In the genomic region with DNA sequence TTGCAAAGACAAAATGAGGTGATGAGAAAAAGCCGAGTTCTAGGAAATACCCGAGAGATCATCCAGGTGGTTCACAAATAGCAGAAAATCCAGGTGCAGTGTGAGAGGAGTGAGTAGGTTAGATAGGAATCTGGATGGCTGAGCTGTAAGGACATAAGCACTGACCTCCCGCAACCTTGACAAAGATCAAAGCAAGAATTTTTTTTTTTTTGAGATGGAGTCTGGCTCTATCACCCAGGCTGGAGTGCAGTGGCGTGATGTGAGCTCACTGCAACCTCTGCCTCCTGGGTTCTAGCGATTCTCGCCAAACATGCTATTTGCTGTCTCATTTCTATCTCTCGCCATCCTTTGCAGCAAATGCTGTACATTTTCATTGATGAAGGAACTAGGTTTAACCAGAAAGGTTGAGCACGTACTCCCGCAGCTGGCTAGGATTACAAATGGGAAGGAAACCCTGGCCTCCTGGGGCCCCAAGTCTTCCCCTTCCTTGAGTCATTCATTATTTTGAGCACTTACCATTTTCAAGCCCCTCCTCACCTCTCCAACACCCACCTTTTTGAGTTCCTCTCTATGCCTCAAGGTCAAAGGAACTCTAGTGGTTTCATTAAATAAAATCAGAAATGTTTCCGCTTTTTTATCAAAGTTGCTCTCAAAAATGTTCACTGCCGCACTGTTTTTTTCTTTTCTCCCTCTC, we compare ENCODE assay signal across 1 cellular context.
TF ChIP-seq lines count a peak whose summit lies in the region.

No MANE protein-coding gene starts in this region.

TF ChIP-seq in HepG2, 621 proteins besides CTCF, POLR2A, EP300 and RAD21 (continued from another document and continues in another):
- TF ChIP-seq SRY (CRISPR knock-in tag; IDR thresholded peaks at IDR 0.05) (no peak), PTBP1 (IDR thresholded peaks at IDR 0.05; ENCODE audit: low read depth, low read length, poor library complexity, severe bottlenecking) (no peak), SALL1 (CRISPR knock-in tag; IDR thresholded peaks at IDR 0.05) (peak; percentile 48), RARA (CRISPR knock-in tag; IDR thresholded peaks at IDR 0.05) (peak; percentile 64), NR2F1 (CRISPR knock-in tag; IDR thresholded peaks at IDR 0.05) (peak; percentile 29 to 88; a peak in 3 of 4 replicates), MIXL1 (CRISPR knock-in tag; IDR thresholded peaks at IDR 0.05) (no peak), ZNF180 (CRISPR knock-in tag; IDR thresholded peaks at IDR 0.05; ENCODE audit: borderline replicate concordance, low read depth) (no peak), ZBTB7B (CRISPR knock-in tag; IDR thresholded peaks at IDR 0.05) (0 out of 2 replicates have a peak, but pooled peaks have one; percentile 23), BCL6 (CRISPR knock-in tag; IDR thresholded peaks at IDR 0.05) (peak; percentile 44), SRSF4 (IDR thresholded peaks at IDR 0.05; ENCODE audit: low read depth, low read length, poor library complexity, severe bottlenecking) (no peak), HNF4A (CRISPR knock-in tag; IDR thresholded peaks at IDR 0.05) (peak; percentile 22; the same call in 1 of the 2 replicates), ZNF30 (CRISPR knock-in tag; IDR thresholded peaks at IDR 0.05) (no peak), ZNF121 (CRISPR knock-in tag; IDR thresholded peaks at IDR 0.05) (no peak), THYN1 (CRISPR knock-in tag; IDR thresholded peaks at IDR 0.05; ENCODE audit: borderline replicate concordance, low read depth) (no peak), SOX6 (IDR thresholded peaks at IDR 0.05) (no peak), SOX6 (CRISPR knock-in tag; IDR thresholded peaks at IDR 0.05) (no peak), SOX13 (IDR thresholded peaks at IDR 0.05) (no peak), SOX13 (CRISPR knock-in tag; conservative IDR thresholded peaks at IDR 0.05 in 1 of 2, IDR thresholded peaks at IDR 0.05 in 1 of 2) (0 out of 4 replicates have a peak, but pooled peaks of 1 of the 2 experiments have one; percentile 5), XRCC5 (optimal IDR thresholded peaks at IDR 0.05; ENCODE audit: low read length) (no peak), MZF1 (CRISPR knock-in tag; IDR thresholded peaks at IDR 0.05; ENCODE audit: borderline replicate concordance) (no peak), ZNF557 (CRISPR knock-in tag; IDR thresholded peaks at IDR 0.05) (no peak), IKZF4 (CRISPR knock-in tag; IDR thresholded peaks at IDR 0.05; ENCODE audit: borderline replicate concordance, low read depth, not compliant biosample characterization) (no peak), DNMT1 (CRISPR knock-in tag; IDR thresholded peaks at IDR 0.05) (no peak), ZNF510 (CRISPR knock-in tag; IDR thresholded peaks at IDR 0.05; ENCODE audit: low read depth) (no peak), ZNF441 (CRISPR knock-in tag; IDR thresholded peaks at IDR 0.05; ENCODE audit: borderline replicate concordance) (peak; percentile 96), TAF1 (CRISPR knock-in tag; IDR thresholded peaks at IDR 0.05) (no peak), ZNF235 (CRISPR knock-in tag; IDR thresholded peaks at IDR 0.05; ENCODE audit: borderline replicate concordance) (no peak), ESRRA (CRISPR knock-in tag; IDR thresholded peaks at IDR 0.05; ENCODE audit: low read depth) (peak; percentile 48; the same call in 1 of the 2 replicates), SKI (IDR thresholded peaks at IDR 0.05; ENCODE audit: partially characterized antibody) (peak; percentile 34), CHCHD3 (CRISPR knock-in tag; IDR thresholded peaks at IDR 0.05) (no peak)
- TF ChIP-seq, protein P1, sequence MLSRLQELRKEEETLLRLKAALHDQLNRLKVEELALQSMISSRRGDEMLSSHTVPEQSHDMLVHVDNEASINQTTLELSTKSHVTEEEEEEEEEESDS (CRISPR knock-in tag; IDR thresholded peaks at IDR 0.05; ENCODE audit: borderline replicate concordance) = no peak
- TF ChIP-seq, protein P2, sequence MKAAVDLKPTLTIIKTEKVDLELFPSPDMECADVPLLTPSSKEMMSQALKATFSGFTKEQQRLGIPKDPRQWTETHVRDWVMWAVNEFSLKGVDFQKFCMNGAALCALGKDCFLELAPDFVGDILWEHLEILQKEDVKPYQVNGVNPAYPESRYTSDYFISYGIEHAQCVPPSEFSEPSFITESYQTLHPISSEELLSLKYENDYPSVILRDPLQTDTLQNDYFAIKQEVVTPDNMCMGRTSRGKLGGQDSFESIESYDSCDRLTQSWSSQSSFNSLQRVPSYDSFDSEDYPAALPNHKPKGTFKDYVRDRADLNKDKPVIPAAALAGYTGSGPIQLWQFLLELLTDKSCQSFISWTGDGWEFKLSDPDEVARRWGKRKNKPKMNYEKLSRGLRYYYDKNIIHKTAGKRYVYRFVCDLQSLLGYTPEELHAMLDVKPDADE (CRISPR knock-in tag; IDR thresholded peaks at IDR 0.05) = no peak
- TF ChIP-seq, protein P3, sequence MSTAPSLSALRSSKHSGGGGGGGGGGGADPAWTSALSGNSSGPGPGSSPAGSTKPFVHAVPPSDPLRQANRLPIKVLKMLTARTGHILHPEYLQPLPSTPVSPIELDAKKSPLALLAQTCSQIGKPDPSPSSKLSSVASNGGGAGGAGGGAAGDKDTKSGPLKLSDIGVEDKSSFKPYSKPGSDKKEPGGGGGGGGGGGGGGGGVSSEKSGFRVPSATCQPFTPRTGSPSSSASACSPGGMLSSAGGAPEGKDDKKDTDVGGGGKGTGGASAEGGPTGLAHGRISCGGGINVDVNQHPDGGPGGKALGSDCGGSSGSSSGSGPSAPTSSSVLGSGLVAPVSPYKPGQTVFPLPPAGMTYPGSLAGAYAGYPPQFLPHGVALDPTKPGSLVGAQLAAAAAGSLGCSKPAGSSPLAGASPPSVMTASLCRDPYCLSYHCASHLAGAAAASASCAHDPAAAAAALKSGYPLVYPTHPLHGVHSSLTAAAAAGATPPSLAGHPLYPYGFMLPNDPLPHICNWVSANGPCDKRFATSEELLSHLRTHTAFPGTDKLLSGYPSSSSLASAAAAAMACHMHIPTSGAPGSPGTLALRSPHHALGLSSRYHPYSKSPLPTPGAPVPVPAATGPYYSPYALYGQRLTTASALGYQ (CRISPR knock-in tag; IDR thresholded peaks at IDR 0.05) = no peak
- TF ChIP-seq, protein P4, sequence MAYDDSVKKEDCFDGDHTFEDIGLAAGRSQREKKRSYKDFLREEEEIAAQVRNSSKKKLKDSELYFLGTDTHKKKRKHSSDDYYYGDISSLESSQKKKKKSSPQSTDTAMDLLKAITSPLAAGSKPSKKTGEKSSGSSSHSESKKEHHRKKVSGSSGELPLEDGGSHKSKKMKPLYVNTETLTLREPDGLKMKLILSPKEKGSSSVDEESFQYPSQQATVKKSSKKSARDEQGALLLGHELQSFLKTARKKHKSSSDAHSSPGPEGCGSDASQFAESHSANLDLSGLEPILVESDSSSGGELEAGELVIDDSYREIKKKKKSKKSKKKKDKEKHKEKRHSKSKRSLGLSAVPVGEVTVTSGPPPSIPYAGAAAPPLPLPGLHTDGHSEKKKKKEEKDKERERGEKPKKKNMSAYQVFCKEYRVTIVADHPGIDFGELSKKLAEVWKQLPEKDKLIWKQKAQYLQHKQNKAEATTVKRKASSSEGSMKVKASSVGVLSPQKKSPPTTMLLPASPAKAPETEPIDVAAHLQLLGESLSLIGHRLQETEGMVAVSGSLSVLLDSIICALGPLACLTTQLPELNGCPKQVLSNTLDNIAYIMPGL (CRISPR knock-in tag; IDR thresholded peaks at IDR 0.05; ENCODE audit: borderline replicate concordance in 1 of 2, low read depth in 1 of 2) = no peak
- TF ChIP-seq, protein P5, sequence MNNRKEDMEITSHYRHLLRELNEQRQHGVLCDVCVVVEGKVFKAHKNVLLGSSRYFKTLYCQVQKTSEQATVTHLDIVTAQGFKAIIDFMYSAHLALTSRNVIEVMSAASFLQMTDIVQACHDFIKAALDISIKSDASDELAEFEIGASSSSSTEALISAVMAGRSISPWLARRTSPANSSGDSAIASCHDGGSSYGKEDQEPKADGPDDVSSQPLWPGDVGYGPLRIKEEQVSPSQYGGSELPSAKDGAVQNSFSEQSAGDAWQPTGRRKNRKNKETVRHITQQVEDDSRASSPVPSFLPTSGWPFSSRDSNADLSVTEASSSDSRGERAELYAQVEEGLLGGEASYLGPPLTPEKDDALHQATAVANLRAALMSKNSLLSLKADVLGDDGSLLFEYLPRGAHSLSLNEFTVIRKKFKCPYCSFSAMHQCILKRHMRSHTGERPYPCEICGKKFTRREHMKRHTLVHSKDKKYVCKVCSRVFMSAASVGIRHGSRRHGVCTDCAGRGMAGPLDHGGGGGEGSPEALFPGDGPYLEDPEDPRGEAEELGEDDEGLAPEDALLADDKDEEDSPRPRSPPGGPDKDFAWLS (CRISPR knock-in tag; IDR thresholded peaks at IDR 0.05; ENCODE audit: borderline replicate concordance) = no peak
- TF ChIP-seq, protein P6, sequence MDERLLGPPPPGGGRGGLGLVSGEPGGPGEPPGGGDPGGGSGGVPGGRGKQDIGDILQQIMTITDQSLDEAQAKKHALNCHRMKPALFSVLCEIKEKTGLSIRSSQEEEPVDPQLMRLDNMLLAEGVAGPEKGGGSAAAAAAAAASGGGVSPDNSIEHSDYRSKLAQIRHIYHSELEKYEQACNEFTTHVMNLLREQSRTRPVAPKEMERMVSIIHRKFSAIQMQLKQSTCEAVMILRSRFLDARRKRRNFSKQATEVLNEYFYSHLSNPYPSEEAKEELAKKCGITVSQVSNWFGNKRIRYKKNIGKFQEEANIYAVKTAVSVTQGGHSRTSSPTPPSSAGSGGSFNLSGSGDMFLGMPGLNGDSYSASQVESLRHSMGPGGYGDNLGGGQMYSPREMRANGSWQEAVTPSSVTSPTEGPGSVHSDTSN (CRISPR knock-in tag; IDR thresholded peaks at IDR 0.05) = no peak
- TF ChIP-seq, protein P7, sequence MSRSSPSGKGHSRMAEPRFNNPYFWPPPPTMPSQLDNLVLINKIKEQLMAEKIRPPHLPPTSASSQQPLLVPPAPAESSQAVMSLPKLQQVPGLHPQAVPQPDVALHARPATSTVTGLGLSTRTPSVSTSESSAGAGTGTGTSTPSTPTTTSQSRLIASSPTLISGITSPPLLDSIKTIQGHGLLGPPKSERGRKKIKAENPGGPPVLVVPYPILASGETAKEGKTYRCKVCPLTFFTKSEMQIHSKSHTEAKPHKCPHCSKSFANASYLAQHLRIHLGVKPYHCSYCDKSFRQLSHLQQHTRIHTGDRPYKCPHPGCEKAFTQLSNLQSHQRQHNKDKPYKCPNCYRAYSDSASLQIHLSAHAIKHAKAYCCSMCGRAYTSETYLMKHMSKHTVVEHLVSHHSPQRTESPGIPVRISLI (CRISPR knock-in tag; IDR thresholded peaks at IDR 0.05; ENCODE audit: borderline replicate concordance) = peak; percentile 96
- TF ChIP-seq, protein P8, sequence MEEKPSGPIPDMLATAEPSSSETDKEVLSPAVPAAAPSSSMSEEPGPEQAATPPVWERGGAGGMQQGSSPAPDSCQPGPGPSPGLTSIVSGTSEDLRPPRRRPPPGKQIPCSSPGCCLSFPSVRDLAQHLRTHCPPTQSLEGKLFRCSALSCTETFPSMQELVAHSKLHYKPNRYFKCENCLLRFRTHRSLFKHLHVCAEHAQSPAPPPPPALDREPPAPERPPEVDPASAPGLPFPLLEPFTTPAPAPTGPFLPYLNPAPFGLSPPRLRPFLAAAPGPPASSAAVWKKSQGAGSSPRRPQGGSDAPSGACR (CRISPR knock-in tag; IDR thresholded peaks at IDR 0.05) = no peak
- TF ChIP-seq, protein P9, sequence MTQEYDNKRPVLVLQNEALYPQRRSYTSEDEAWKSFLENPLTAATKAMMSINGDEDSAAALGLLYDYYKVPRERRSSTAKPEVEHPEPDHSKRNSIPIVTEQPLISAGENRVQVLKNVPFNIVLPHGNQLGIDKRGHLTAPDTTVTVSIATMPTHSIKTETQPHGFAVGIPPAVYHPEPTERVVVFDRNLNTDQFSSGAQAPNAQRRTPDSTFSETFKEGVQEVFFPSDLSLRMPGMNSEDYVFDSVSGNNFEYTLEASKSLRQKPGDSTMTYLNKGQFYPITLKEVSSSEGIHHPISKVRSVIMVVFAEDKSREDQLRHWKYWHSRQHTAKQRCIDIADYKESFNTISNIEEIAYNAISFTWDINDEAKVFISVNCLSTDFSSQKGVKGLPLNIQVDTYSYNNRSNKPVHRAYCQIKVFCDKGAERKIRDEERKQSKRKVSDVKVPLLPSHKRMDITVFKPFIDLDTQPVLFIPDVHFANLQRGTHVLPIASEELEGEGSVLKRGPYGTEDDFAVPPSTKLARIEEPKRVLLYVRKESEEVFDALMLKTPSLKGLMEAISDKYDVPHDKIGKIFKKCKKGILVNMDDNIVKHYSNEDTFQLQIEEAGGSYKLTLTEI (CRISPR knock-in tag; conservative IDR thresholded peaks at IDR 0.05) = no peak
- TF ChIP-seq, protein P10, sequence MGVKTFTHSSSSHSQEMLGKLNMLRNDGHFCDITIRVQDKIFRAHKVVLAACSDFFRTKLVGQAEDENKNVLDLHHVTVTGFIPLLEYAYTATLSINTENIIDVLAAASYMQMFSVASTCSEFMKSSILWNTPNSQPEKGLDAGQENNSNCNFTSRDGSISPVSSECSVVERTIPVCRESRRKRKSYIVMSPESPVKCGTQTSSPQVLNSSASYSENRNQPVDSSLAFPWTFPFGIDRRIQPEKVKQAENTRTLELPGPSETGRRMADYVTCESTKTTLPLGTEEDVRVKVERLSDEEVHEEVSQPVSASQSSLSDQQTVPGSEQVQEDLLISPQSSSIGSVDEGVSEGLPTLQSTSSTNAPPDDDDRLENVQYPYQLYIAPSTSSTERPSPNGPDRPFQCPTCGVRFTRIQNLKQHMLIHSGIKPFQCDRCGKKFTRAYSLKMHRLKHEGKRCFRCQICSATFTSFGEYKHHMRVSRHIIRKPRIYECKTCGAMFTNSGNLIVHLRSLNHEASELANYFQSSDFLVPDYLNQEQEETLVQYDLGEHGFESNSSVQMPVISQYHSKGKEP (CRISPR knock-in tag; IDR thresholded peaks at IDR 0.05) = no peak
- TF ChIP-seq, protein P11, sequence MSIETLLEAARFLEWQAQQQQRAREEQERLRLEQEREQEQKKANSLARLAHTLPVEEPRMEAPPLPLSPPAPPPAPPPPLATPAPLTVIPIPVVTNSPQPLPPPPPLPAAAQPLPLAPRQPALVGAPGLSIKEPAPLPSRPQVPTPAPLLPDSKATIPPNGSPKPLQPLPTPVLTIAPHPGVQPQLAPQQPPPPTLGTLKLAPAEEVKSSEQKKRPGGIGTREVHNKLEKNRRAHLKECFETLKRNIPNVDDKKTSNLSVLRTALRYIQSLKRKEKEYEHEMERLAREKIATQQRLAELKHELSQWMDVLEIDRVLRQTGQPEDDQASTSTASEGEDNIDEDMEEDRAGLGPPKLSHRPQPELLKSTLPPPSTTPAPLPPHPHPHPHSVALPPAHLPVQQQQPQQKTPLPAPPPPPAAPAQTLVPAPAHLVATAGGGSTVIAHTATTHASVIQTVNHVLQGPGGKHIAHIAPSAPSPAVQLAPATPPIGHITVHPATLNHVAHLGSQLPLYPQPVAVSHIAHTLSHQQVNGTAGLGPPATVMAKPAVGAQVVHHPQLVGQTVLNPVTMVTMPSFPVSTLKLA (IDR thresholded peaks at IDR 0.05) = no peak
